ENCODE assay signal across 24 cellular contexts in genomic region chr15:80898040-80898439, GRCh38.
"Had no signal": no experiment of that assay in that cellular context is flagged by ENCODE, and none has a peak within 500 bp of the region (broad histone marks: within the 10 kb centered on the region; RNA-seq: fewer than 3 reads in every experiment).

No MANE protein-coding gene starts in this region.

- H3K27ac ChIP-seq: ascending aorta, foreskin keratinocyte, heart right ventricle, neutrophil, ovary, prostate gland, suprapubic skin, tibial artery, VCaP had no signal

- H3K27me3 ChIP-seq: ascending aorta, foreskin keratinocyte, heart right ventricle, neutrophil, ovary, suprapubic skin, tibial artery had no signal

- H3K36me3 ChIP-seq: heart right ventricle, neutrophil, ovary, prostate gland, suprapubic skin had no signal

- ATAC-seq: esophagus mucosa, foreskin keratinocyte, heart right ventricle had no signal

- DNase-seq: activated CD4-positive, alpha-beta memory T cell treated with anti-CD3 and anti-CD28 coated beads for 36 hours; activated CD4-positive, alpha-beta T cell treated with anti-CD3 and anti-CD28 coated beads for 48 hours; activated CD8-positive, alpha-beta memory T cell treated with anti-CD3 and anti-CD28 coated beads, Interleukin-2, amount 50 U/mL, for 4 hours; activated effector memory CD4-positive, alpha-beta T cell treated with anti-CD3 and anti-CD28 coated beads, Interleukin-2, amount 50 U/mL, for 16 hours; activated naive CD4-positive, alpha-beta T cell treated with anti-CD3 and anti-CD28 coated beads for 36 hours; activated naive CD8-positive, alpha-beta T cell treated with anti-CD3 and anti-CD28 coated beads for 36 hours; activated T-cell treated with anti-CD3 and anti-CD28 coated beads, Interleukin-2, amount 50 U/mL, for 1 hour; central memory CD4-positive, alpha-beta T cell; endodermal cell; foreskin keratinocyte; heart right ventricle; naive B cell; nephron progenitor cell; ovary; stimulated activated CD4-positive, alpha-beta T cell treated with anti-CD3 and anti-CD28 coated beads, Interleukin-15, amount 100 ng/mL, for 24 hours; stimulated activated naive CD4-positive, alpha-beta T cell; T-helper 2 cell; tibial artery had no signal

- H3K9me3 ChIP-seq: ascending aorta, neutrophil, ovary, prostate gland, suprapubic skin, tibial artery had no signal

- H3K4me3 ChIP-seq: ascending aorta, heart right ventricle, ovary, prostate gland, suprapubic skin, tibial artery had no signal

- H3K4me1 ChIP-seq: ascending aorta, foreskin keratinocyte, prostate gland, tibial artery had no signal
